1 cellular context compared by ENCODE assay signal in genomic region chr1:115955228-115955627, GRCh38.
TF ChIP-seq lines count a peak whose summit lies in the region.

No MANE protein-coding gene starts in this region.

TF ChIP-seq in H1, 55 proteins besides CTCF, POLR2A, EP300 and RAD21:
- TF ChIP-seq RXRA (IDR thresholded peaks at IDR 0.05; ENCODE audit: insufficient read depth, low read depth, low read length) (no peak), POU5F1 (IDR thresholded peaks at IDR 0.05; ENCODE audit: low read depth, low read length) (no peak)
